ENCODE assay signal across 1 cellular context in genomic region chr13:84430015-84430414, GRCh38.
A peak's percentile ranks its signal among the peaks of the same experiment; 100 is the strongest.
TF ChIP-seq lines count a peak whose summit lies in the region.

No MANE protein-coding gene starts in this region.

TF ChIP-seq in SK-N-SH, 30 proteins besides CTCF, POLR2A, EP300 and RAD21 (continued from another document):
- TF ChIP-seq YY1 (IDR thresholded peaks at IDR 0.05; ENCODE audit: low read depth) (no peak), RCOR1 (IDR thresholded peaks at IDR 0.05; ENCODE audit: low read length) (no peak), FOXM1 (IDR thresholded peaks at IDR 0.05; ENCODE audit: low read depth) (0 out of 2 replicates have a peak, but pooled peaks have one; percentile 27), POLR2AphosphoS5 (IDR thresholded peaks at IDR 0.05; ENCODE audit: low read depth, low read length) (0 out of 2 replicates have a peak, but pooled peaks have one; percentile 34), RXRA (IDR thresholded peaks at IDR 0.05; ENCODE audit: borderline replicate concordance, low read depth) (no peak), RFX5 (IDR thresholded peaks at IDR 0.05; ENCODE audit: low read length) (no peak), IRF3 (IDR thresholded peaks at IDR 0.05; ENCODE audit: low read depth, low read length) (no peak), GATA2 (CRISPR knock-in tag; IDR thresholded peaks at IDR 0.05) (no peak), EZH2phosphoT487 (IDR thresholded peaks at IDR 0.05; ENCODE audit: borderline replicate concordance, low read depth) (no peak), SIN3A (IDR thresholded peaks at IDR 0.05; ENCODE audit: borderline replicate concordance, low read depth, low read length) (no peak), FOXJ3 (CRISPR knock-in tag; IDR thresholded peaks at IDR 0.05) (no peak), FOSL2 (IDR thresholded peaks at IDR 0.05; ENCODE audit: borderline replicate concordance, low read depth) (peak; percentile 67; the same call in 1 of the 2 replicates), JUND (IDR thresholded peaks at IDR 0.05) (peak; percentile 70), PBX3 (IDR thresholded peaks at IDR 0.05) (peak; percentile 76), ELF1 (IDR thresholded peaks at IDR 0.05) (no peak), CHD2 (IDR thresholded peaks at IDR 0.05; ENCODE audit: low read length, partially characterized antibody) (no peak), MXI1 (IDR thresholded peaks at IDR 0.05; ENCODE audit: low read depth, low read length) (no peak), GABPA (IDR thresholded peaks at IDR 0.05; ENCODE audit: low read depth) (no peak), TAF1 (IDR thresholded peaks at IDR 0.05; ENCODE audit: borderline replicate concordance, low read depth, low read length) (no peak)
- TF ChIP-seq, protein P1, sequence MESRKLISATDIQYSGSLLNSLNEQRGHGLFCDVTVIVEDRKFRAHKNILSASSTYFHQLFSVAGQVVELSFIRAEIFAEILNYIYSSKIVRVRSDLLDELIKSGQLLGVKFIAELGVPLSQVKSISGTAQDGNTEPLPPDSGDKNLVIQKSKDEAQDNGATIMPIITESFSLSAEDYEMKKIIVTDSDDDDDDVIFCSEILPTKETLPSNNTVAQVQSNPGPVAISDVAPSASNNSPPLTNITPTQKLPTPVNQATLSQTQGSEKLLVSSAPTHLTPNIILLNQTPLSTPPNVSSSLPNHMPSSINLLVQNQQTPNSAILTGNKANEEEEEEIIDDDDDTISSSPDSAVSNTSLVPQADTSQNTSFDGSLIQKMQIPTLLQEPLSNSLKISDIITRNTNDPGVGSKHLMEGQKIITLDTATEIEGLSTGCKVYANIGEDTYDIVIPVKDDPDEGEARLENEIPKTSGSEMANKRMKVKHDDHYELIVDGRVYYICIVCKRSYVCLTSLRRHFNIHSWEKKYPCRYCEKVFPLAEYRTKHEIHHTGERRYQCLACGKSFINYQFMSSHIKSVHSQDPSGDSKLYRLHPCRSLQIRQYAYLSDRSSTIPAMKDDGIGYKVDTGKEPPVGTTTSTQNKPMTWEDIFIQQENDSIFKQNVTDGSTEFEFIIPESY (IDR thresholded peaks at IDR 0.05; ENCODE audit: borderline replicate concordance, low read depth), result no peak
- TF ChIP-seq, protein P2, sequence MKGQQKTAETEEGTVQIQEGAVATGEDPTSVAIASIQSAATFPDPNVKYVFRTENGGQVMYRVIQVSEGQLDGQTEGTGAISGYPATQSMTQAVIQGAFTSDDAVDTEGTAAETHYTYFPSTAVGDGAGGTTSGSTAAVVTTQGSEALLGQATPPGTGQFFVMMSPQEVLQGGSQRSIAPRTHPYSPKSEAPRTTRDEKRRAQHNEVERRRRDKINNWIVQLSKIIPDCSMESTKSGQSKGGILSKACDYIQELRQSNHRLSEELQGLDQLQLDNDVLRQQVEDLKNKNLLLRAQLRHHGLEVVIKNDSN (IDR thresholded peaks at IDR 0.05; ENCODE audit: borderline replicate concordance, low read depth), result no peak
- TF ChIP-seq, protein P3, sequence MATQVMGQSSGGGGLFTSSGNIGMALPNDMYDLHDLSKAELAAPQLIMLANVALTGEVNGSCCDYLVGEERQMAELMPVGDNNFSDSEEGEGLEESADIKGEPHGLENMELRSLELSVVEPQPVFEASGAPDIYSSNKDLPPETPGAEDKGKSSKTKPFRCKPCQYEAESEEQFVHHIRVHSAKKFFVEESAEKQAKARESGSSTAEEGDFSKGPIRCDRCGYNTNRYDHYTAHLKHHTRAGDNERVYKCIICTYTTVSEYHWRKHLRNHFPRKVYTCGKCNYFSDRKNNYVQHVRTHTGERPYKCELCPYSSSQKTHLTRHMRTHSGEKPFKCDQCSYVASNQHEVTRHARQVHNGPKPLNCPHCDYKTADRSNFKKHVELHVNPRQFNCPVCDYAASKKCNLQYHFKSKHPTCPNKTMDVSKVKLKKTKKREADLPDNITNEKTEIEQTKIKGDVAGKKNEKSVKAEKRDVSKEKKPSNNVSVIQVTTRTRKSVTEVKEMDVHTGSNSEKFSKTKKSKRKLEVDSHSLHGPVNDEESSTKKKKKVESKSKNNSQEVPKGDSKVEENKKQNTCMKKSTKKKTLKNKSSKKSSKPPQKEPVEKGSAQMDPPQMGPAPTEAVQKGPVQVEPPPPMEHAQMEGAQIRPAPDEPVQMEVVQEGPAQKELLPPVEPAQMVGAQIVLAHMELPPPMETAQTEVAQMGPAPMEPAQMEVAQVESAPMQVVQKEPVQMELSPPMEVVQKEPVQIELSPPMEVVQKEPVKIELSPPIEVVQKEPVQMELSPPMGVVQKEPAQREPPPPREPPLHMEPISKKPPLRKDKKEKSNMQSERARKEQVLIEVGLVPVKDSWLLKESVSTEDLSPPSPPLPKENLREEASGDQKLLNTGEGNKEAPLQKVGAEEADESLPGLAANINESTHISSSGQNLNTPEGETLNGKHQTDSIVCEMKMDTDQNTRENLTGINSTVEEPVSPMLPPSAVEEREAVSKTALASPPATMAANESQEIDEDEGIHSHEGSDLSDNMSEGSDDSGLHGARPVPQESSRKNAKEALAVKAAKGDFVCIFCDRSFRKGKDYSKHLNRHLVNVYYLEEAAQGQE (IDR thresholded peaks at IDR 0.05; ENCODE audit: low read depth, low read length), result no peak
